In genomic region chr17:67378444-67379250, GRCh38 we compare ENCODE assay signal across 1 cellular context.
TF ChIP-seq lines count a peak whose summit lies in the region.

No MANE protein-coding gene starts in this region.

TF ChIP-seq in HepG2, 621 proteins besides CTCF, POLR2A, EP300 and RAD21 (continued from another document and continues in another):
- TF ChIP-seq THRA (CRISPR knock-in tag; IDR thresholded peaks at IDR 0.05; ENCODE audit: borderline replicate concordance) (0 out of 2 replicates have a peak, but pooled peaks have one; percentile 37), BORCS8-MEF2B (CRISPR knock-in tag; IDR thresholded peaks at IDR 0.05) (no peak), MAF1 (CRISPR knock-in tag; IDR thresholded peaks at IDR 0.05; ENCODE audit: borderline replicate concordance) (no peak; the same call in 1 of the 2 replicates), IKZF4 (CRISPR knock-in tag; IDR thresholded peaks at IDR 0.05; ENCODE audit: borderline replicate concordance, low read depth, not compliant biosample characterization) (no peak), MTF2 (CRISPR knock-in tag; IDR thresholded peaks at IDR 0.05; ENCODE audit: borderline replicate concordance) (0 out of 2 replicates have a peak, but pooled peaks have one; percentile 74), ZNF558 (CRISPR knock-in tag; IDR thresholded peaks at IDR 0.05; ENCODE audit: borderline replicate concordance) (no peak; the same call in 1 of the 2 replicates), PPARG (CRISPR knock-in tag; conservative IDR thresholded peaks at IDR 0.05) (no peak), AFF4 (CRISPR knock-in tag; IDR thresholded peaks at IDR 0.05) (no peak), U2AF1 (optimal IDR thresholded peaks at IDR 0.05; ENCODE audit: low read depth, low read length) (no peak), ZNF280D (CRISPR knock-in tag; IDR thresholded peaks at IDR 0.05) (no peak), HNF1B (CRISPR knock-in tag; IDR thresholded peaks at IDR 0.05) (no peak), PAWR (CRISPR knock-in tag; IDR thresholded peaks at IDR 0.05; ENCODE audit: borderline replicate concordance) (no peak), XRCC5 (optimal IDR thresholded peaks at IDR 0.05; ENCODE audit: low read length) (no peak), HMG20B (CRISPR knock-in tag; conservative IDR thresholded peaks at IDR 0.05) (0 out of 2 replicates have a peak, but pooled peaks have one; percentile 39), KDM5A (IDR thresholded peaks at IDR 0.05; ENCODE audit: borderline replicate concordance, low read length) (0 out of 2 replicates have a peak, but pooled peaks have one; percentile 25), KAT2B (IDR thresholded peaks at IDR 0.05; ENCODE audit: borderline replicate concordance, low read depth, low read length) (no peak), TGIF2 (CRISPR knock-in tag; IDR thresholded peaks at IDR 0.05) (no peak), HNF4G (IDR thresholded peaks at IDR 0.05; ENCODE audit: borderline replicate concordance, low read depth, low read length) (no peak), HNF4G (CRISPR knock-in tag; IDR thresholded peaks at IDR 0.05; ENCODE audit: borderline replicate concordance, low read depth) (no peak), FOXJ3 (CRISPR knock-in tag; IDR thresholded peaks at IDR 0.05; ENCODE audit: borderline replicate concordance) (peak; percentile 8; the same call in 1 of the 2 replicates), HNRNPL (IDR thresholded peaks at IDR 0.05; ENCODE audit: low read depth, low read length) (no peak), KLF11 (CRISPR knock-in tag; IDR thresholded peaks at IDR 0.05) (no peak), RCOR2 (CRISPR knock-in tag; IDR thresholded peaks at IDR 0.05) (no peak), ZNF530 (CRISPR knock-in tag; IDR thresholded peaks at IDR 0.05; ENCODE audit: low read depth) (no peak), ZNF747 (CRISPR knock-in tag; IDR thresholded peaks at IDR 0.05; ENCODE audit: borderline replicate concordance) (no peak), RFX1 (IDR thresholded peaks at IDR 0.05) (no peak), ZNF350 (CRISPR knock-in tag; IDR thresholded peaks at IDR 0.05; ENCODE audit: borderline replicate concordance, low read depth) (no peak), SOX13 (IDR thresholded peaks at IDR 0.05) (no peak), SOX13 (CRISPR knock-in tag; conservative IDR thresholded peaks at IDR 0.05 in 1 of 2, IDR thresholded peaks at IDR 0.05 in 1 of 2) (no peak; a peak in 1 of 4 replicates), SSRP1 (CRISPR knock-in tag; IDR thresholded peaks at IDR 0.05) (no peak), ZNF577 (CRISPR knock-in tag; IDR thresholded peaks at IDR 0.05; ENCODE audit: borderline replicate concordance, low read depth) (no peak), SRY (CRISPR knock-in tag; IDR thresholded peaks at IDR 0.05) (0 out of 2 replicates have a peak, but pooled peaks have one; percentile 31), KLF16 (CRISPR knock-in tag; IDR thresholded peaks at IDR 0.05) (peak in 1 of 2 experiments; percentile 10; a peak in 1 of 4 replicates), ZNF576 (CRISPR knock-in tag; IDR thresholded peaks at IDR 0.05) (no peak), ZNF430 (CRISPR knock-in tag; IDR thresholded peaks at IDR 0.05) (peak; percentile 34; the same call in 1 of the 2 replicates), JUN (CRISPR knock-in tag; IDR thresholded peaks at IDR 0.05) (no peak), NR2F6 (IDR thresholded peaks at IDR 0.05) (no peak), NR2F6 (CRISPR knock-in tag; IDR thresholded peaks at IDR 0.05) (no peak), ZNF333 (CRISPR knock-in tag; IDR thresholded peaks at IDR 0.05; ENCODE audit: borderline replicate concordance) (peak; percentile 40; the same call in 1 of the 2 replicates), TMF1 (CRISPR knock-in tag; IDR thresholded peaks at IDR 0.05; ENCODE audit: low read depth) (no peak), KDM6A (CRISPR knock-in tag; IDR thresholded peaks at IDR 0.05; ENCODE audit: low read depth) (no peak), TAF15 (IDR thresholded peaks at IDR 0.05; ENCODE audit: low read depth, low read length, poor library complexity, severe bottlenecking) (peak; percentile 62), IRF9 (CRISPR knock-in tag; IDR thresholded peaks at IDR 0.05; ENCODE audit: borderline replicate concordance) (peak; percentile 57; the same call in 1 of the 2 replicates), ZNF263 (CRISPR knock-in tag; IDR thresholded peaks at IDR 0.05) (no peak), ZBTB25 (CRISPR knock-in tag; IDR thresholded peaks at IDR 0.05) (no peak), ZNF772 (CRISPR knock-in tag; IDR thresholded peaks at IDR 0.05) (peak; percentile 40; the same call in 1 of the 2 replicates), GATA4 (IDR thresholded peaks at IDR 0.05; ENCODE audit: borderline replicate concordance, low read depth) (no peak), HCFC1 (IDR thresholded peaks at IDR 0.05; ENCODE audit: low read depth, low read length) (no peak), CC2D1A (CRISPR knock-in tag; IDR thresholded peaks at IDR 0.05) (no peak), MEIS1 (CRISPR knock-in tag; IDR thresholded peaks at IDR 0.05; ENCODE audit: borderline replicate concordance) (0 out of 2 replicates have a peak, but pooled peaks have one; percentile 56), NCOA5 (CRISPR knock-in tag; IDR thresholded peaks at IDR 0.05) (no peak), ZNF143 (CRISPR knock-in tag; IDR thresholded peaks at IDR 0.05) (0 out of 2 replicates have a peak, but pooled peaks have one; percentile 52), ZNF354B (CRISPR knock-in tag; IDR thresholded peaks at IDR 0.05) (no peak), DMAP1 (CRISPR knock-in tag; IDR thresholded peaks at IDR 0.05) (0 out of 2 replicates have a peak, but pooled peaks have one; percentile 13), TEAD2 (CRISPR knock-in tag; IDR thresholded peaks at IDR 0.05) (0 out of 2 replicates have a peak, but pooled peaks have one; percentile 44), HDAC1 (CRISPR knock-in tag; IDR thresholded peaks at IDR 0.05) (peak; percentile 63), KAT8 (CRISPR knock-in tag; IDR thresholded peaks at IDR 0.05) (peak; percentile 59; the same call in 1 of the 2 replicates), CBX1 (IDR thresholded peaks at IDR 0.05; ENCODE audit: low read depth) (no peak), GTF2F1 (IDR thresholded peaks at IDR 0.05; ENCODE audit: low read length) (no peak), LCORL (IDR thresholded peaks at IDR 0.05) (no peak), LCORL (CRISPR knock-in tag; IDR thresholded peaks at IDR 0.05) (no peak), TEAD3 (CRISPR knock-in tag; optimal IDR thresholded peaks at IDR 0.05; ENCODE audit: borderline replicate concordance) (no peak), REPIN1 (CRISPR knock-in tag; IDR thresholded peaks at IDR 0.05; ENCODE audit: borderline replicate concordance, low read depth) (no peak), TAF1 (CRISPR knock-in tag; IDR thresholded peaks at IDR 0.05) (no peak; the same call in 1 of the 2 replicates), ATF3 (CRISPR knock-in tag; IDR thresholded peaks at IDR 0.05) (no peak), NR2F2 (IDR thresholded peaks at IDR 0.05; ENCODE audit: borderline replicate concordance, low read depth) (no peak)
